8 cellular contexts compared by ENCODE assay signal in genomic region chr9:78601957-78602565, GRCh38.
DNase-seq lines count a peak whose midpoint lies in the region; ATAC-seq and TF ChIP-seq lines count a peak whose summit lies in the region.

No MANE protein-coding gene starts in this region.

- no peaks in the 10 kb centered on the region for H3K36me3 Mint-ChIP-seq in osteocyte (ENCODE audit: unreplicated experiment)
- no peaks in the 10 kb centered on the region for H3K36me3 Mint-ChIP-seq in CD8-positive, alpha-beta memory T cell

- H3K36me3 ChIP-seq in CD8-positive, alpha-beta memory T cell (ENCODE audit: insufficient read depth, low read length), result no peaks in the 10 kb centered on the region

- peaks cover 3% of the 10 kb centered on the region for H3K9me3 Mint-ChIP-seq in osteocyte (ENCODE audit: unreplicated experiment)
- H3K9me3 Mint-ChIP-seq in CD8-positive, alpha-beta memory T cell, result peaks cover 0 to 3% (median 0%) of the 10 kb centered on the region in 5 donors

- in situ Hi-C loops in KBM-7 (cut with MboI; ENCODE audit: low pct_unique_long_range_greater_than_20kb, low sequenced_read_pairs), result no loop called here

- H3K4me3 Mint-ChIP-seq in osteocyte (ENCODE audit: unreplicated experiment), result no peak overlapping the region
- no peak overlapping the region for H3K4me3 Mint-ChIP-seq in CD8-positive, alpha-beta memory T cell

- H3K27ac Mint-ChIP-seq in osteocyte (ENCODE audit: unreplicated experiment), result no peak overlapping the region
- no peak overlapping the region for H3K27ac Mint-ChIP-seq in CD8-positive, alpha-beta memory T cell

- no peaks in the 10 kb centered on the region for H3K27me3 Mint-ChIP-seq in osteocyte (ENCODE audit: unreplicated experiment)
- H3K27me3 Mint-ChIP-seq in CD8-positive, alpha-beta memory T cell, result peaks cover 0 to 1% of the 10 kb centered on the region in 2 donors

- TF ChIP-seq CTCF in osteocyte (IDR thresholded peaks at IDR 0.05), result peak; percentile 88

- no peak overlapping the region for H3K27ac ChIP-seq in epithelial cell of prostate
- H3K27ac ChIP-seq in CD8-positive, alpha-beta memory T cell (ENCODE audit: low read depth, low read length), result no peak overlapping the region

- no peaks in the 10 kb centered on the region for H3K27me3 ChIP-seq in CD8-positive, alpha-beta memory T cell (ENCODE audit: insufficient read depth, low read length, poor library complexity, severe bottlenecking)

- CTCF ChIA-PET in CD8-positive, alpha-beta memory T cell (lab: Charles Lee), result no interaction called here

- DNase-seq in D341Med (ENCODE audit: low spot score) (peak; percentile 56), KBM-7 (peak; percentile 29), OCI-M2 (lab: John Stamatoyannopoulos, UW; ENCODE audit: unreplicated experiment) (peak; percentile 2), epithelial cell of prostate (ENCODE audit: low read depth, low spot score) (peak; percentile 37), osteocyte (ENCODE audit: extremely low spot score, unreplicated experiment) (no peak), hepatic stellate cell (ENCODE audit: low spot score) (no peak)
- no peak for DNase-seq in CD8-positive, alpha-beta memory T cell

- ATAC-seq in GM18861 (IDR thresholded peaks at IDR 0.05; ENCODE audit: unreplicated experiment), result peak; percentile 86

- H3K4me1 ChIP-seq in CD8-positive, alpha-beta memory T cell (ENCODE audit: insufficient read depth, low read length), result no peaks in the 10 kb centered on the region

- POLR2A ChIA-PET in CD8-positive, alpha-beta memory T cell (lab: Charles Lee), result no interaction called here

- no peak overlapping the region for H3K4me3 ChIP-seq in CD8-positive, alpha-beta memory T cell (ENCODE audit: low read length)

- H3K9me3 ChIP-seq in CD8-positive, alpha-beta memory T cell (ENCODE audit: low read length), result no peaks in the 10 kb centered on the region

- H3K4me1 Mint-ChIP-seq in osteocyte (ENCODE audit: unreplicated experiment), result peaks cover 27% of the 10 kb centered on the region
- H3K4me1 Mint-ChIP-seq in CD8-positive, alpha-beta memory T cell, result no peaks in the 10 kb centered on the region

Comparison
In these comparisons a context has a peak if more than half of its experiments do, and no peak if none do; other contexts are left out.
1. DNase-seq: peak in D341Med (single experiment), KBM-7 (single experiment), OCI-M2 (single experiment) and epithelial cell of prostate (single experiment); none in osteocyte (single experiment), hepatic stellate cell (single experiment) and CD8-positive, alpha-beta memory T cell (0 of 5).